Comparison of ENCODE assay signal across 16 cellular contexts in genomic region chr1:24878775-24879742, GRCh38. TPM values are rescaled to one million over a fixed set of nuclear protein-coding genes. Genes with fewer than 3 reads are reported as not detected.
A peak's percentile ranks its signal among the peaks of the same experiment; 100 is the strongest.
DNase-seq lines count a peak whose midpoint lies in the region; ATAC-seq and TF ChIP-seq lines count a peak whose summit lies in the region.
"Had no signal": no experiment of that assay in that cellular context is flagged by ENCODE, and none has a peak within 500 bp of the region (broad histone marks: within the 10 kb centered on the region; RNA-seq: fewer than 3 reads in every experiment).

No MANE protein-coding gene starts in this region.

- H4K20me1 ChIP-seq in GM23248 (ENCODE audit: insufficient read depth): no peaks in the 10 kb centered on the region
- H4K20me1 ChIP-seq: BLaER1 had no signal

- TF ChIP-seq CTCF in astrocyte of the cerebellum (IDR thresholded peaks at IDR 0.05; ENCODE audit: low read depth, low read length, missing control alignments) (no peak), right lobe of liver (IDR thresholded peaks at IDR 0.05) (no peak), endodermal cell (conservative IDR thresholded peaks at IDR 0.05) (no peak)

- peak; percentile 10 for DNase-seq in A172 (ENCODE audit: low spot score)
- peak; percentile 74 for DNase-seq in GM23248
- DNase-seq in astrocyte of the cerebellum (ENCODE audit: low read depth): peak; percentile 19
- DNase-seq in right lobe of liver: peak in 2 of 3 donors; percentile 7 to 27
- no peak for DNase-seq in putamen (ENCODE audit: low spot score)
- no peak for DNase-seq in Ammon's horn (ENCODE audit: low spot score)
- DNase-seq in HuH-7 (ENCODE audit: low spot score): no peak
- no peak for DNase-seq in endodermal cell
- DNase-seq: activated T-cell treated with anti-CD3 and anti-CD28 coated beads, Interleukin-2, amount 50 U/mL, for 24 hours; DMS53; effector memory CD4-positive, alpha-beta T cell; kidney glomerular epithelial cell; NCI-H1417; NCI-H446 had no signal

- ATAC-seq in right lobe of liver: no peak

- H3K27ac Mint-ChIP-seq in endodermal cell: no peak overlapping the region
- H3K27ac Mint-ChIP-seq: activated T-cell treated with anti-CD3 and anti-CD28 coated beads, Interleukin-2, amount 50 U/mL, for 24 hours had no signal

- in situ Hi-C loops in GM23248 (cut with MboI) (no loop called here), astrocyte of the cerebellum (cut with HindIII; ENCODE audit: low sequenced_read_pairs) (no loop called here)

- H3K27me3 ChIP-seq in GM23248 (replicated peaks; ENCODE audit: insufficient read depth): no peaks in the 10 kb centered on the region
- H3K27me3 ChIP-seq in right lobe of liver: no peaks in the 10 kb centered on the region
- peaks cover 4% of the 10 kb centered on the region for H3K27me3 ChIP-seq in endodermal cell (ENCODE audit: control insufficient read depth, insufficient read depth, low read length, poor library complexity, severe bottlenecking)
- H3K27me3 ChIP-seq: BLaER1 had no signal

- intact Hi-C loops in right lobe of liver (cut with DNase I): no loop called here

- no peak overlapping the region for H3K4me2 ChIP-seq in GM23248 (ENCODE audit: unreplicated experiment)
- H3K4me2 ChIP-seq: BLaER1 had no signal

- WGBS in GM23248 (ENCODE audit: low coverage in 1 of 2, low lambda C conversion rate in 2 of 2, missing lambda C conversion rate in 2 of 2), 2 experiments: 36 to 37% methylated on average over 7 of the region's 7 CpGs
- WGBS in right lobe of liver (ENCODE audit: insufficient coverage, low coverage, low lambda C conversion rate, missing lambda C conversion rate): 41% methylated on average over 2 of the region's 7 CpGs
- WGBS in endodermal cell (ENCODE audit: insufficient coverage in 1 of 2, insufficient read length in 1 of 2), 2 experiments: 88 to 94% methylated on average over 7 of the region's 7 CpGs

- no peaks in the 10 kb centered on the region for H3K79me2 ChIP-seq in GM23248 (ENCODE audit: insufficient read depth)
- H3K79me2 ChIP-seq: parathyroid adenoma had no signal

- no peaks in the 10 kb centered on the region for H3K4me1 Mint-ChIP-seq in endodermal cell

- no peaks in the 10 kb centered on the region for H3K9me2 ChIP-seq in GM23248 (ENCODE audit: insufficient read depth)

- no peak overlapping the region for H3K4me3 ChIP-seq in GM23248
- no peak overlapping the region for H3K4me3 ChIP-seq in astrocyte of the cerebellum (ENCODE audit: low read depth, low read length)
- H3K4me3 ChIP-seq in right lobe of liver: no peak overlapping the region
- no peak overlapping the region for H3K4me3 ChIP-seq in endodermal cell (ENCODE audit: low read length)
- H3K4me3 ChIP-seq: BLaER1 had no signal

- H3K27me3 Mint-ChIP-seq in endodermal cell (ENCODE audit: insufficient read depth): peaks cover 2% of the 10 kb centered on the region
- H3K27me3 Mint-ChIP-seq: activated T-cell treated with anti-CD3 and anti-CD28 coated beads, Interleukin-2, amount 50 U/mL, for 24 hours had no signal

- H3K27ac ChIP-seq in GM23248: no peak overlapping the region
- H3K27ac ChIP-seq in right lobe of liver: no peak overlapping the region
- H3K27ac ChIP-seq in endodermal cell (ENCODE audit: low read depth, low read length): no peak overlapping the region
- H3K27ac ChIP-seq: BLaER1, parathyroid adenoma had no signal

- H3K9ac ChIP-seq in GM23248 (no peak overlapping the region), endodermal cell (ENCODE audit: extremely low read depth, low read length, poor library complexity, severe bottlenecking) (no peak overlapping the region)
- H3K9ac ChIP-seq: BLaER1, parathyroid adenoma had no signal

- no peak overlapping the region for H2AFZ ChIP-seq in GM23248
- H2AFZ ChIP-seq: parathyroid adenoma had no signal

- H3K36me3 ChIP-seq in GM23248 (ENCODE audit: low read depth) (no peaks in the 10 kb centered on the region), right lobe of liver (no peaks in the 10 kb centered on the region), endodermal cell (ENCODE audit: control insufficient read depth, insufficient read depth, low read length) (no peaks in the 10 kb centered on the region)
- H3K36me3 ChIP-seq: BLaER1 had no signal

- no peak overlapping the region for H3K4me3 Mint-ChIP-seq in endodermal cell
- H3K4me3 Mint-ChIP-seq: activated T-cell treated with anti-CD3 and anti-CD28 coated beads, Interleukin-2, amount 50 U/mL, for 24 hours had no signal

- H3K9me3 ChIP-seq in GM23248 (ENCODE audit: low read depth) (no peaks in the 10 kb centered on the region), right lobe of liver (no peaks in the 10 kb centered on the region), endodermal cell (ENCODE audit: control insufficient read depth, low read length) (peaks cover 8% of the 10 kb centered on the region)
- H3K9me3 ChIP-seq: BLaER1 had no signal

- peaks cover 15% of the 10 kb centered on the region; the same call in 1 of the 2 replicates for H3F3A ChIP-seq in GM23248 (ENCODE audit: insufficient read depth)

- TF ChIP-seq POLR2A in right lobe of liver (IDR thresholded peaks at IDR 0.05): no peak

- peaks cover 11% of the 10 kb centered on the region for H3K4me1 ChIP-seq in GM23248 (ENCODE audit: insufficient read depth)
- no peaks in the 10 kb centered on the region for H3K4me1 ChIP-seq in right lobe of liver
- no peaks in the 10 kb centered on the region for H3K4me1 ChIP-seq in endodermal cell (ENCODE audit: control insufficient read depth, insufficient read depth, low read length)
- H3K4me1 ChIP-seq: BLaER1, parathyroid adenoma had no signal

- H3K9me3 Mint-ChIP-seq in endodermal cell: peaks cover 10% of the 10 kb centered on the region

- H3K36me3 Mint-ChIP-seq in endodermal cell (ENCODE audit: low read depth): no peaks in the 10 kb centered on the region

RNA-seq across cellular contexts. Expression of gene RUNX3, which starts 51.0 kb away (rescaled TPM):
- not detected in 2 replicates for total RNA-seq in A172 (2014; rRNA removed; shearing (Covaris generic))
- total RNA-seq in GM23248 (2014; rRNA removed; shearing (Covaris generic)): 0.43 and 2.7 TPM in 2 replicates
- polyA plus RNA-seq in GM23248 (2016; fragmentation: Nextera tagmentation; extraction: Ambion mirVana): 1.3 and 1.4 TPM in 2 replicates
- total RNA-seq in right lobe of liver (1 to 10 TPM in 3 of 6 experiments, under 1 TPM in 3; 0.46 to 3.1 (median 0.84) TPM), endodermal cell (under 1 TPM; 0.24 to 0.31 TPM)
- polyA plus RNA-seq in endodermal cell (2013, experiment 1 of 2): 0.14 TPM
- polyA plus RNA-seq in endodermal cell (2013, experiment 2 of 2): 0.17 TPM

Comparison
In these comparisons a context has a peak if more than half of its experiments do, and no peak if none do; other contexts are left out.
1. DNase-seq: peak in A172 (single experiment), GM23248 (single experiment), astrocyte of the cerebellum (single experiment) and right lobe of liver (2 of 3); none in putamen (single experiment), Ammon's horn (single experiment), HuH-7 (single experiment) and endodermal cell (single experiment).